9 cellular contexts compared by ENCODE assay signal in the genomic region with DNA sequence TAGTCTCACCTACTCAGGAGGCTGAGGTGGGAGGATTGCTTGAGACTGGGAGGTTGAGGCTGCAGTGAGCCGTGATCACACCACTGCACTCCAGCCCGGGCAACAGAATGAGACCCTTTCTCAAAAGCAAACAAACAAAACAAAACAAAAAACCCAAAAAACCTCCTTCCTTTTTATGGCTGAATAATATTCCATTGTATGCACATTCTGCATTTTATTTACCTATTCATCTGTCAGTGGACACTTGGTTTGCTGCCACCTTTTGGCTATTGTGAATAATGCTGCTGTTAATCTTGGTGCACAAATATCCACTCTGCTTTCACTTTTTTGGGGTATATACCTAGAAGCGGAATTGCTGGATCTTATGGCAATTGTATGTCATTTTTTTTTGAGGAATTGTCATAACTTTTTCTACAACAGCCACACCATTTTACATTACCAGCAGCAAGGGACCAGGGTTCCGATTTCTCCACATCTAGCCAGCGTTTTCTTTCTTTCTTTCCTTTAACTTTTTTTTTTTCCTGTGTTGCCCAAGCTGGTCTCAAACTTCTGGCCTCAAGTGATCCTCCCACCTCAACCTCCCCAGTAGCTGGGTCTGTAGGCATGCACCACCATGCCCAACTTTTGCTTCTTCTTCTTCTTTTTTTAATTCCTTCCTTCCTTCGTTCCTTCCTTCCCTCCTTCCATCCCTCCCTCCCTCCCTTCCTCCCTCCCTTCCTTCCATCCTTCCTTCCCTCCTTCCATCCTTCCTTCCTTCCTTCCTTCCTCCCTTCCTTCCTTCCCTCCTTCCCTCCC. TPM values are rescaled to one million over a fixed set of nuclear protein-coding genes. Genes with fewer than 3 reads are reported as not detected.
DNase-seq lines count a peak whose midpoint lies in the region; ATAC-seq and TF ChIP-seq lines count a peak whose summit lies in the region.
"Had no signal": no experiment of that assay in that cellular context is flagged by ENCODE, and none has a peak within 500 bp of the region (broad histone marks: within the 10 kb centered on the region; RNA-seq: fewer than 3 reads in every experiment).

No MANE protein-coding gene starts in this region.

- WGBS in body of pancreas, 2 donors: 67 to 76% methylated on average over 6 of the region's 6 CpGs

- H3K4me3 ChIP-seq in Jurkat, Clone E6-1 (ENCODE audit: low read length): no peak overlapping the region
- no peak overlapping the region for H3K4me3 ChIP-seq in body of pancreas

- TF ChIP-seq CTCF in body of pancreas (IDR thresholded peaks at IDR 0.05) (peak; percentile 23 to 65 (median 58)), neural crest cell (conservative IDR thresholded peaks at IDR 0.05) (peak; percentile 61)

- no peak overlapping the region for H3K27ac ChIP-seq in body of pancreas

- H3K36me3 Mint-ChIP-seq in neural crest cell (ENCODE audit: low read depth): peaks cover 2% of the 10 kb centered on the region
- no peaks in the 10 kb centered on the region for H3K36me3 Mint-ChIP-seq in T-helper 2 cell treated with Interferon-gamma antibody and Interleukin-4, amounts not matched to agents 5 μg/mL and 100 μg/mL, for 36 hours (ENCODE audit: low read depth)

- H3K36me3 ChIP-seq in body of pancreas (replicated peaks in 1 of 2; ENCODE audit: insufficient read depth in 1 of 2, low read depth in 2 of 2): no peaks in the 10 kb centered on the region

- ATAC-seq in body of pancreas (no peak), GM18873 (IDR thresholded peaks at IDR 0.05; ENCODE audit: low FRiP score, unreplicated experiment) (no peak), HG03045 (IDR thresholded peaks at IDR 0.05; ENCODE audit: unreplicated experiment) (no peak)

- H3K4me1 Mint-ChIP-seq in neural crest cell: no peaks in the 10 kb centered on the region
- H3K4me1 Mint-ChIP-seq in T-helper 2 cell treated with Interferon-gamma antibody and Interleukin-4, amounts not matched to agents 5 μg/mL and 100 μg/mL, for 36 hours (ENCODE audit: low read depth): no peaks in the 10 kb centered on the region

- H3K27me3 ChIP-seq in body of pancreas: no peaks in the 10 kb centered on the region

- H3K4me3 Mint-ChIP-seq in neural crest cell: no peak overlapping the region
- H3K4me3 Mint-ChIP-seq in T-helper 2 cell treated with Interferon-gamma antibody and Interleukin-4, amounts not matched to agents 5 μg/mL and 100 μg/mL, for 36 hours: no peak overlapping the region

- peaks cover 0 to 5% (median 0%) of the 10 kb centered on the region in 3 donors for H3K9me3 ChIP-seq in body of pancreas

- H3K27ac Mint-ChIP-seq in neural crest cell (ENCODE audit: unreplicated experiment): no peak overlapping the region
- H3K27ac Mint-ChIP-seq in T-helper 2 cell treated with Interferon-gamma antibody and Interleukin-4, amounts not matched to agents 5 μg/mL and 100 μg/mL, for 36 hours: no peak overlapping the region

- intact Hi-C loops in body of pancreas (cut with DNase I): no loop called here

- peaks cover 38% of the 10 kb centered on the region for H3K27me3 Mint-ChIP-seq in neural crest cell (ENCODE audit: low read depth)
- H3K27me3 Mint-ChIP-seq in T-helper 2 cell treated with Interferon-gamma antibody and Interleukin-4, amounts not matched to agents 5 μg/mL and 100 μg/mL, for 36 hours (ENCODE audit: low read depth): peaks cover 23% of the 10 kb centered on the region

- H3K4me1 ChIP-seq in body of pancreas: no peaks in the 10 kb centered on the region

- DNase-seq in EH (ENCODE audit: low read depth) (peak; percentile 40), body of pancreas (peak in 3 of 4 donors; percentile 20 to 41 (median 27)), neural crest cell (ENCODE audit: low read depth, low spot score) (no peak), COLO668 (lab: John Stamatoyannopoulos, UW; ENCODE audit: unreplicated experiment) (no peak)
- peak; percentile 19 for DNase-seq in Jurkat, Clone E6-1 (ENCODE audit: low read depth, low spot score)
- no peak for DNase-seq in T-helper 2 cell treated with Interferon-gamma antibody and Interleukin-4, amounts not matched to agents 5 μg/mL and 100 μg/mL, for 36 hours (ENCODE audit: low spot score)

- H3K9me3 Mint-ChIP-seq in neural crest cell: peaks cover 7% of the 10 kb centered on the region
- peaks cover 2% of the 10 kb centered on the region for H3K9me3 Mint-ChIP-seq in T-helper 2 cell treated with Interferon-gamma antibody and Interleukin-4, amounts not matched to agents 5 μg/mL and 100 μg/mL, for 36 hours

- TF ChIP-seq POLR2A in body of pancreas (IDR thresholded peaks at IDR 0.05): no peak

RNA-seq across cellular contexts. Expression of gene NKX2-5, which starts 30.6 kb away (rescaled TPM):
- not detected for polyA plus RNA-seq in Jurkat, Clone E6-1 (2012; ENCODE audit: insufficient read depth, insufficient read length)
- total RNA-seq in body of pancreas (not detected), neural crest cell (4.5 and 5.0 TPM in 2 replicates)
- total RNA-seq: temporal lobe had no signal

Comparison
In these comparisons a context has a peak if more than half of its experiments do, and no peak if none do; other contexts are left out.
1. DNase-seq: peak in EH (single experiment), Jurkat, Clone E6-1 (single experiment) and body of pancreas (3 of 4); none in neural crest cell (single experiment), COLO668 (single experiment) and T-helper 2 cell treated with Interferon-gamma antibody and Interleukin-4, amounts not matched to agents 5 μg/mL and 100 μg/mL, for 36 hours (single experiment).